In genomic region chrX:18892881-18893280, GRCh38 we compare ENCODE assay signal across 18 cellular contexts.
DNase-seq lines count a peak whose midpoint lies in the region; ATAC-seq, FAIRE-seq and TF ChIP-seq lines count a peak whose summit lies in the region.
"Had no signal": no experiment of that assay in that cellular context is flagged by ENCODE, and none has a peak within 500 bp of the region (broad histone marks: within the 10 kb centered on the region; RNA-seq: fewer than 3 reads in every experiment).

No MANE protein-coding gene starts in this region.

- intact Hi-C loops in HepG2 (cut with micrococcal nuclease; ENCODE audit: unreplicated experiment): no loop called here
- intact Hi-C loops in right lobe of liver (cut with DNase I): no loop called here

- CTCF ChIA-PET in HepG2 (lab: Yijun Ruan, JAX; ENCODE audit: low intra/inter-chr PET ratio, low total read pairs): no interaction called here

- no peaks in the 10 kb centered on the region for H3K27me3 ChIP-seq in HepG2 (ENCODE audit: control insufficient read depth in 1 of 2, insufficient read depth in 2 of 2, low read length in 2 of 2)
- no peaks in the 10 kb centered on the region for H3K27me3 ChIP-seq in right lobe of liver
- no peaks in the 10 kb centered on the region for H3K27me3 ChIP-seq in osteoblast (ENCODE audit: insufficient read depth, low read length)
- H3K27me3 ChIP-seq in Peyer's patch: no peaks in the 10 kb centered on the region

- no peak overlapping the region for H3K27ac Mint-ChIP-seq in chondrocyte (ENCODE audit: unreplicated experiment)
- H3K27ac Mint-ChIP-seq: CD4-positive, alpha-beta memory T cell had no signal

- no peak for TF ChIP-seq RAD21 in HepG2 (CRISPR knock-in tag; IDR thresholded peaks at IDR 0.05)

- H2AFZ ChIP-seq in HepG2 (ENCODE audit: low read length): no peak overlapping the region
- H2AFZ ChIP-seq in osteoblast (ENCODE audit: low read length): no peak overlapping the region
- H2AFZ ChIP-seq: GM23248 had no signal

- no peak overlapping the region for H3K4me2 ChIP-seq in HepG2 (ENCODE audit: low read depth, low read length)
- no peak overlapping the region for H3K4me2 ChIP-seq in osteoblast (ENCODE audit: insufficient read depth, low read length)

- H3K9me3 Mint-ChIP-seq in chondrocyte (ENCODE audit: low read depth): peaks cover 3% of the 10 kb centered on the region
- H3K9me3 Mint-ChIP-seq: CD4-positive, alpha-beta memory T cell had no signal

- ATAC-seq in HepG2 (no peak), right lobe of liver (no peak)
- ATAC-seq: GM12878, HCT116 had no signal

- H3K4me3 ChIP-seq in HepG2 (replicated peaks in 1 of 3; ENCODE audit: insufficient read depth in 1 of 3, low read depth in 2 of 3, low read length in 3 of 3) (no peak overlapping the region), right lobe of liver (no peak overlapping the region), osteoblast (ENCODE audit: insufficient read depth, low read length) (no peak overlapping the region), Peyer's patch (no peak overlapping the region)
- H3K4me3 ChIP-seq: GM12878, GM23248 had no signal

- H3K4me3 Mint-ChIP-seq in chondrocyte (ENCODE audit: unreplicated experiment): no peak overlapping the region
- H3K4me3 Mint-ChIP-seq: CD4-positive, alpha-beta memory T cell had no signal

- H3K36me3 ChIP-seq in HepG2 (replicated peaks in 1 of 2; ENCODE audit: control insufficient read depth in 1 of 2, insufficient read depth in 2 of 2, low read length in 2 of 2) (peaks cover 4 to 21% of the 10 kb centered on the region in 2 experiments; a peak in 4 of 5 replicates), right lobe of liver (peaks cover 0 to 3% (median 1%) of the 10 kb centered on the region in 4 donors), osteoblast (ENCODE audit: insufficient read depth, low read length) (peaks cover 3% of the 10 kb centered on the region), Peyer's patch (peaks cover 0 to 6% (median 0%) of the 10 kb centered on the region in 3 donors)

- H3K36me3 Mint-ChIP-seq in chondrocyte (ENCODE audit: low read depth): peaks cover 2% of the 10 kb centered on the region

- H3K27ac ChIP-seq in HepG2 (ENCODE audit: extremely low read length, insufficient read depth, low read length): no peak overlapping the region
- no peak overlapping the region for H3K27ac ChIP-seq in right lobe of liver
- no peak overlapping the region for H3K27ac ChIP-seq in osteoblast (ENCODE audit: low read depth, low read length)
- H3K27ac ChIP-seq in Peyer's patch: no peak overlapping the region
- H3K27ac ChIP-seq: GM23248 had no signal

- H3K9me3 ChIP-seq in HepG2 (ENCODE audit: low read length) (no peaks in the 10 kb centered on the region), right lobe of liver (no peaks in the 10 kb centered on the region), osteoblast (ENCODE audit: low read depth, low read length) (no peaks in the 10 kb centered on the region), Peyer's patch (no peaks in the 10 kb centered on the region)

- no peaks in the 10 kb centered on the region for H3K4me1 ChIP-seq in HepG2 (ENCODE audit: insufficient read depth, low read length)
- peaks cover 0 to 2% (median 0%) of the 10 kb centered on the region in 4 donors for H3K4me1 ChIP-seq in right lobe of liver
- peaks cover 6% of the 10 kb centered on the region for H3K4me1 ChIP-seq in osteoblast (ENCODE audit: insufficient read depth, low read length)
- no peaks in the 10 kb centered on the region for H3K4me1 ChIP-seq in Peyer's patch

- H3K79me2 ChIP-seq in HepG2 (ENCODE audit: insufficient read depth, low read length) (no peaks in the 10 kb centered on the region), osteoblast (ENCODE audit: insufficient read depth, low read length) (no peaks in the 10 kb centered on the region)

- 100% methylated on average over 3 of the region's 6 CpGs for WGBS in HepG2 (ENCODE audit: low lambda C conversion rate)
- 75% methylated on average over 4 of the region's 6 CpGs for WGBS in right lobe of liver (ENCODE audit: insufficient coverage, low coverage, low lambda C conversion rate, missing lambda C conversion rate)

- DNase-seq in HepG2 (ENCODE audit: low spot score) (no peak), right lobe of liver (no peak), chondrocyte (ENCODE audit: low spot score) (peak; percentile 2), osteoblast (ENCODE audit: insufficient read length, low spot score, missing footprints) (peak; percentile 72), Peyer's patch (no peak), dermis blood vessel endothelial cell (no peak)
- DNase-seq: Calu3; CD4-positive, alpha-beta memory T cell; COR-L47; DMS79; EL; GDM1; GM23248; H7 had no signal

- no peak for FAIRE-seq in HepG2 (lab: Jason Lieb, UNC)
- FAIRE-seq: GM12878, GM19239, H1 had no signal

- TF ChIP-seq CTCF in HepG2 (CRISPR knock-in tag; IDR thresholded peaks at IDR 0.05): no peak
- TF ChIP-seq CTCF in right lobe of liver (IDR thresholded peaks at IDR 0.05): no peak
- TF ChIP-seq CTCF in chondrocyte (IDR thresholded peaks at IDR 0.05): no peak
- TF ChIP-seq CTCF in osteoblast (IDR thresholded peaks at IDR 0.05; ENCODE audit: extremely low read depth, low read depth, low read length): no peak
- TF ChIP-seq CTCF in Peyer's patch (IDR thresholded peaks at IDR 0.05): no peak

- TSS peak; percentile 23 for BruUV-seq in HepG2 (replicated peaks; lab: Mats Ljungman, UMichigan)

- H3K4me1 Mint-ChIP-seq in chondrocyte (ENCODE audit: low read depth): peaks cover 19% of the 10 kb centered on the region

- H3K9ac ChIP-seq in HepG2 (ENCODE audit: insufficient read depth, low read depth, low read length): no peak overlapping the region
- H3K9ac ChIP-seq: GM23248 had no signal

- H4K20me1 ChIP-seq in HepG2 (ENCODE audit: insufficient read depth, low read length) (no peaks in the 10 kb centered on the region), osteoblast (ENCODE audit: insufficient read depth, low read length) (no peaks in the 10 kb centered on the region)

- no peak for TF ChIP-seq POLR2A in HepG2 (IDR thresholded peaks at IDR 0.05; ENCODE audit: insufficient read depth in 1 of 2, low read depth in 2 of 2, low read length in 2 of 2)
- TF ChIP-seq POLR2A in right lobe of liver (IDR thresholded peaks at IDR 0.05): no peak
- no peak for TF ChIP-seq POLR2A in Peyer's patch (IDR thresholded peaks at IDR 0.05)

- POLR2A ChIA-PET in HepG2 (lab: Yijun Ruan, JAX): no interaction called here

- TF ChIP-seq EP300 in HepG2 (IDR thresholded peaks at IDR 0.05; ENCODE audit: low read depth in 2 of 2, low read length in 2 of 2): no peak
- no peak for TF ChIP-seq EP300 in HepG2 (CRISPR knock-in tag; IDR thresholded peaks at IDR 0.05; ENCODE audit: borderline replicate concordance)

- in situ Hi-C loops in HepG2 (cut with HindIII; ENCODE audit: extremely low pct_ligation_motif_present, low pct_unique_long_range_greater_than_20kb): loop anchor here (25.0 kb wide), 1 partner anchor 281 kb away; no protein-coding TSS in a partner anchor

- H3K27me3 Mint-ChIP-seq in chondrocyte (ENCODE audit: low read depth): no peaks in the 10 kb centered on the region
- H3K27me3 Mint-ChIP-seq: CD4-positive, alpha-beta memory T cell had no signal

TF ChIP-seq in HepG2, 621 proteins besides CTCF, POLR2A, EP300 and RAD21:
- TF ChIP-seq ZNF572 (CRISPR knock-in tag; IDR thresholded peaks at IDR 0.05): no peak
- TF ChIP-seq ZBTB21 (CRISPR knock-in tag; IDR thresholded peaks at IDR 0.05): no peak
- TF ChIP-seq CREM (IDR thresholded peaks at IDR 0.05): no peak
- TF ChIP-seq CREM (CRISPR knock-in tag; IDR thresholded peaks at IDR 0.05): no peak
- no peak for TF ChIP-seq MED1 (CRISPR knock-in tag; IDR thresholded peaks at IDR 0.05)
- no peak for TF ChIP-seq ZNF501 (CRISPR knock-in tag; IDR thresholded peaks at IDR 0.05)

Comparison
In these comparisons a context has a peak if more than half of its experiments do, and no peak if none do; other contexts are left out.
1. DNase-seq: peak in chondrocyte (single experiment) and osteoblast (single experiment); none in HepG2 (single experiment), right lobe of liver (0 of 3), Peyer's patch (0 of 3) and dermis blood vessel endothelial cell (single experiment).